In the genomic region with DNA sequence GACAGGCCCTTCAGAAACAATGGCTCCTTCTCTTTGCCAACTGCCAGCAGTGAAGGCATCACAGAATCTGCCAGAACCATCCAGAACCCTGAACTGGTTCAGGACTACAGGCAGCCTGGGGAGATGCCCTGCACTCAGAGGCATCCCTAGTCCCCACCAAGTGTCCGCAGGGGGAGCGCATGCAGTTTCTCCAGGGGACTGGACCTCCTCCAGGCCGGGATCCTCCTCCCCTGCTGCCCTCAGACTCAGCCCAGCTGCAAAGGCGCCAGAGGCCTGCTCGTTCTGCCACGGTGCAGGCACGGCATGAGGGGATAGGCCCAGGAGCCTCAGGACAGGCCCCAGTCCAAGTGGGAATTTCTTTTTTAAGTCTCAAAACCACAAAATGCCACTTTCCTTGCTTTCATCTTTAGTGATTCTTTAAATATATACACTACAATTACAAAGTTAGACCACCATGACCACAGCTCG, we compare ENCODE assay signal across 7 cellular contexts.
DNase-seq lines count a peak whose midpoint lies in the region; ATAC-seq and TF ChIP-seq lines count a peak whose summit lies in the region.

No MANE protein-coding gene starts in this region.

- WGBS in right lobe of liver (ENCODE audit: insufficient coverage, low coverage, low lambda C conversion rate, missing lambda C conversion rate) = no CpG with 5 or more reads among the region's 8 CpGs

- H3K36me3 Mint-ChIP-seq in dendritic cell treated with granulocyte-macrophage colony-stimulating factor and Interleukin-4, amounts not matched to agents 40 ng/mL and 50 ng/mL, for 4 days (ENCODE audit: low read depth) = peaks cover 8% of the 10 kb centered on the region
- H3K36me3 Mint-ChIP-seq in stimulated activated memory B cell treated with anti-CD40 and anti-IgM and Interleukin-4, amounts not matched to agents 10 μg/mL and 1 μg/mL and 100 μg/mL, for 72 hours = peaks cover 18% of the 10 kb centered on the region

- no peaks in the 10 kb centered on the region for H3K27me3 Mint-ChIP-seq in dendritic cell treated with granulocyte-macrophage colony-stimulating factor and Interleukin-4, amounts not matched to agents 40 ng/mL and 50 ng/mL, for 4 days
- H3K27me3 Mint-ChIP-seq in stimulated activated memory B cell treated with anti-CD40 and anti-IgM and Interleukin-4, amounts not matched to agents 10 μg/mL and 1 μg/mL and 100 μg/mL, for 72 hours = no peaks in the 10 kb centered on the region

- peaks cover 95% of the 10 kb centered on the region for H3K4me1 Mint-ChIP-seq in dendritic cell treated with granulocyte-macrophage colony-stimulating factor and Interleukin-4, amounts not matched to agents 40 ng/mL and 50 ng/mL, for 4 days (ENCODE audit: low read depth)
- peaks cover 97% of the 10 kb centered on the region for H3K4me1 Mint-ChIP-seq in stimulated activated memory B cell treated with anti-CD40 and anti-IgM and Interleukin-4, amounts not matched to agents 10 μg/mL and 1 μg/mL and 100 μg/mL, for 72 hours

- H3K36me3 ChIP-seq in right lobe of liver = no peaks in the 10 kb centered on the region

- no peak overlapping the region for H3K4me3 Mint-ChIP-seq in dendritic cell treated with granulocyte-macrophage colony-stimulating factor and Interleukin-4, amounts not matched to agents 40 ng/mL and 50 ng/mL, for 4 days
- H3K4me3 Mint-ChIP-seq in stimulated activated memory B cell treated with anti-CD40 and anti-IgM and Interleukin-4, amounts not matched to agents 10 μg/mL and 1 μg/mL and 100 μg/mL, for 72 hours = peak overlapping the region; percentile 61

- ATAC-seq in GM19455 (IDR thresholded peaks at IDR 0.05; ENCODE audit: unreplicated experiment) = peak; percentile 4
- peak; percentile 4 for ATAC-seq in HG03432 (IDR thresholded peaks at IDR 0.05; ENCODE audit: unreplicated experiment)
- peak; percentile 2 for ATAC-seq in stimulated activated memory B cell treated with anti-CD40 and anti-IgM and Interleukin-4, amounts not matched to agents 10 μg/mL and 1 μg/mL and 100 μg/mL, for 72 hours
- ATAC-seq in right lobe of liver = no peak
- ATAC-seq in HG02763 (IDR thresholded peaks at IDR 0.05; ENCODE audit: unreplicated experiment) = no peak

- H3K4me1 ChIP-seq in right lobe of liver = no peaks in the 10 kb centered on the region

- H3K9me3 Mint-ChIP-seq in dendritic cell treated with granulocyte-macrophage colony-stimulating factor and Interleukin-4, amounts not matched to agents 40 ng/mL and 50 ng/mL, for 4 days = no peaks in the 10 kb centered on the region
- peaks cover 4% of the 10 kb centered on the region for H3K9me3 Mint-ChIP-seq in stimulated activated memory B cell treated with anti-CD40 and anti-IgM and Interleukin-4, amounts not matched to agents 10 μg/mL and 1 μg/mL and 100 μg/mL, for 72 hours

- no peak for DNase-seq in right lobe of liver
- no peak for DNase-seq in OCI-M2 (lab: John Stamatoyannopoulos, UW; ENCODE audit: unreplicated experiment)

- H3K27me3 ChIP-seq in right lobe of liver = no peaks in the 10 kb centered on the region

- no peak for TF ChIP-seq CTCF in right lobe of liver (IDR thresholded peaks at IDR 0.05)

- no peak overlapping the region for H3K27ac ChIP-seq in right lobe of liver

- TF ChIP-seq POLR2A in right lobe of liver (IDR thresholded peaks at IDR 0.05) = no peak

- no peak overlapping the region for H3K4me3 ChIP-seq in right lobe of liver

- H3K9me3 ChIP-seq in right lobe of liver = no peaks in the 10 kb centered on the region

- peak overlapping the region; percentile 95 for H3K27ac Mint-ChIP-seq in dendritic cell treated with granulocyte-macrophage colony-stimulating factor and Interleukin-4, amounts not matched to agents 40 ng/mL and 50 ng/mL, for 4 days
- peak overlapping the region; percentile 96 for H3K27ac Mint-ChIP-seq in stimulated activated memory B cell treated with anti-CD40 and anti-IgM and Interleukin-4, amounts not matched to agents 10 μg/mL and 1 μg/mL and 100 μg/mL, for 72 hours

- intact Hi-C loops in dendritic cell treated with granulocyte-macrophage colony-stimulating factor and Interleukin-4, amounts not matched to agents 40 ng/mL and 50 ng/mL, for 4 days (cut with micrococcal nuclease) = no loop called here
- intact Hi-C loops in right lobe of liver (cut with DNase I) = no loop called here

Comparison
In these comparisons a context has a peak if more than half of its experiments do, and no peak if none do; other contexts are left out.
1. ATAC-seq: peak in GM19455 (single experiment), HG03432 (single experiment) and stimulated activated memory B cell treated with anti-CD40 and anti-IgM and Interleukin-4, amounts not matched to agents 10 μg/mL and 1 μg/mL and 100 μg/mL, for 72 hours (single experiment); none in right lobe of liver (0 of 4) and HG02763 (single experiment).